Comparison of ENCODE assay signal across 8 cellular contexts in the genomic region with DNA sequence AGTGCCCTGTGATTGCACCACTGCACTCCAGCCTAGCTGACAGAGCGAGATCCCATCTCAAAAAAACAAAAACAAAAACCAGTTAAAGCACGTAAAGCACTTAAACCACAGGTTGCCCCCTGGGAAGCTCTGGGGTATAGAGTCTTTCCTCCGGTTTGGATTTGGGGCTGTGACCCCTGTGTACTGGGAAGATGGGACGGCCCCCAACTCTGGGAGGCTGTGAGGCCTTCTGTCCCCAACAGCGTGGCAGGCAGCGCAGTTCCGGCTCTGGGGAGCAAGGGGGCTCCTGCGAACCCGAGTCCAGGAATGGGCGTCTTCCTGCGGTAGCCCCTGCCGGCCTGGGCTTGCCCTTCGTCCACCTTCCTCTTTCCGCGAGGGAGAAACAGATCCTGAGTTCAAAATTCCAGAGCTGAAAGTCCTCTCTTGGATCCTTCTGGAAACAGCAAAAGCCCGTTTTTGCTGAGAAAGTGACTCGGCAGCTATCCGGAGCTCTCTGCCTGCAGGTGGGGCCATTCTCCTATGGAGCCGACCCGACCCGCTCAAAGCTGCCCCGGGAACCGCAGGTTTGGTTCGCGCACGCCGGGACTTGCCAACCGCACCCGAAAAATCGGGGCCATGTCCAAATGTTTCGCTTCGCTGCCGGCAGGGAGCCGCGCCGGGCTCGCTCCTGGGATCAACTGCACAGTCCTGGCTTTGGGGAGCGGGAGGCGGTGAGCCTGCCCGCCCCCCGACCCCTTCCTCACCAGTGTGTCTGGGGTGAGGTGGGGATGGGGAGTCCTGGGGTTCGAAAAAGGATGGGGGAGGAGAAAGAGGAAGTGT. TPM values are rescaled to one million over a fixed set of nuclear protein-coding genes. Genes with fewer than 3 reads are reported as not detected.
A peak's percentile ranks its signal among the peaks of the same experiment; 100 is the strongest.
DNase-seq lines count a peak whose midpoint lies in the region; ATAC-seq and TF ChIP-seq lines count a peak whose summit lies in the region.

No MANE protein-coding gene starts in this region.

- H3K4me2 ChIP-seq in BLaER1 = peak overlapping the region; percentile 96

- H3K9me3 ChIP-seq in BLaER1 = no peaks in the 10 kb centered on the region

- peak in 50 of 56 donors; percentile 16 to 70 (median 43) for TF ChIP-seq CTCF in dorsolateral prefrontal cortex (IDR thresholded peaks at IDR 0.05 in 54 of 56, conservative IDR thresholded peaks at IDR 0.05 in 2 of 56; ENCODE audit: low read depth in 1 of 56, partially characterized antibody in 56 of 56)
- TF ChIP-seq CTCF in lower leg skin (IDR thresholded peaks at IDR 0.05) = no peak

- 0 out of 2 replicates have a peak, but pooled peaks cover 5% of the 10 kb centered on the region for H3K36me3 ChIP-seq in BLaER1

- peak overlapping the region; percentile 73 for H3K9ac ChIP-seq in BLaER1

- 5 to 7% methylated on average over 41 to 42 of the region's 42 CpGs for WGBS in lower leg skin, 2 donors

- H3K27ac ChIP-seq in BLaER1 = peak overlapping the region; percentile 68
- H3K27ac ChIP-seq in dorsolateral prefrontal cortex = peak overlapping the region in 7 of 59 donors; percentile 15 to 68 (median 44)

- ATAC-seq in GM21717 (IDR thresholded peaks at IDR 0.05; ENCODE audit: unreplicated experiment) (no peak), HG03135 (IDR thresholded peaks at IDR 0.05; ENCODE audit: unreplicated experiment) (no peak)

- H3K4me1 ChIP-seq in BLaER1 = peaks cover 41% of the 10 kb centered on the region

- no peaks in the 10 kb centered on the region for H4K20me1 ChIP-seq in BLaER1

- H3K4me3 ChIP-seq in BLaER1 (peak overlapping the region; percentile 66), dorsolateral prefrontal cortex (peak overlapping the region; percentile 11 to 68 (median 52)), lower leg skin (ENCODE audit: low read depth, poor library complexity, severe bottlenecking) (no peak overlapping the region)

- DNase-seq in HPDE6-E6E7 (ENCODE audit: extremely low spot score) (peak; percentile 83), dorsolateral prefrontal cortex (peak in 7 of 10 donors; percentile 25 to 63 (median 43)), lower leg skin (ENCODE audit: low spot score in 2 of 2) (peak; percentile 65 to 94)
- peak; percentile 57 to 62 for DNase-seq in activated CD4-positive, alpha-beta T cell treated with anti-CD3 and anti-CD28 coated beads for 4 hours
- DNase-seq in stimulated activated CD4-positive, alpha-beta T cell treated with anti-CD3 and anti-CD28 coated beads, Interleukin-4, amount 100 ng/mL, for 24 hours = peak; percentile 68

- H3K27me3 ChIP-seq in BLaER1 (no peaks in the 10 kb centered on the region), dorsolateral prefrontal cortex (no peaks in the 10 kb centered on the region)

- intact Hi-C loops in dorsolateral prefrontal cortex (cut with DNase I) (no loop called here), lower leg skin (cut with DNase I; ENCODE audit: low total_unique reads) (no loop called here)

- no peak for TF ChIP-seq POLR2A in lower leg skin (IDR thresholded peaks at IDR 0.05)

RNA-seq across cellular contexts. Expression of gene POLA2, which starts 36.3 kb away (rescaled TPM):
- total RNA-seq in dorsolateral prefrontal cortex (10 to 100 TPM in 36 of 120 experiments, 1 to 10 TPM in 84; 4.5 to 16.1 (median 8.9) TPM), lower leg skin (10 to 100 TPM in 1 of 4 donors, 1 to 10 TPM in 3; 6.7 to 11.2 (median 7.6) TPM)

RNA-seq across cellular contexts. Expression of gene CAPN1, which starts 43.8 kb away (rescaled TPM):
- 100 to 1,000 TPM in 100 of 120 experiments, 10 to 100 TPM in 20; 63.3 to 166 (median 116) TPM for total RNA-seq in dorsolateral prefrontal cortex
- 100 to 1,000 TPM; 284 to 464 (median 363) TPM for total RNA-seq in lower leg skin

RNA-seq across cellular contexts. Expression of gene SPDYC, which starts 55.5 kb away (rescaled TPM):
- total RNA-seq in dorsolateral prefrontal cortex (not detected), lower leg skin (not detected)

Comparison
In these comparisons a context has a peak if more than half of its experiments do, and no peak if none do; other contexts are left out.
1. CTCF ChIP-seq: peak in dorsolateral prefrontal cortex (50 of 56); none in lower leg skin (0 of 3).
2. Peak in every context shown above with its lines, with median percentiles within 50 percentile points of each other: DNase-seq.